In the genomic region with DNA sequence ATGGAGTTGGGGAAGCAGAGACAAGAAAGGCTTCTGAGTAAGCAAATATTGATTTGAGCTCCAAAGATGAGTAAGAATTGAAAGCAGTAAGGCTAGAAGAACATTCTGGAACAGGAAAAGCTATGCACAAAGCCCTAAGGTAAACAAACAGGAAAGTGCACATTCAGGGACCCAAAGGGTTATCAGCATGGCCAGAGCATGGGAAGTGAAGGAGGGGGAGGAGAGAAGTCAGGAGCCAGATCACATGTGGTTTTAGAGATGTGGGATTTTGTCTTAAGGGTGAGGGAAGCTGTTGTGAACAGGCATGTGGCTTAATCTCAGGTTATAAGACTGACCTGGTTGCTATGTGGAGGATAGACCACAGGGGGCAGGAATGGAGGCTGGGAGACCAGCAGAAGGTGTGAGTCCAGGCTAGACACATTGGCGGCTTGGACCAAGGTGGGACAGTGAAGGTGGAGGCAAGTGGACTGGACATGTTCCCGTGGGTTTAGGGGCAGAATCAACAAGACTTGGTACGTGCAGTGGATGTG, we compare ENCODE assay signal across 14 cellular contexts. TPM values are rescaled to one million over a fixed set of nuclear protein-coding genes. Genes with fewer than 3 reads are reported as not detected.
DNase-seq lines count a peak whose midpoint lies in the region; ATAC-seq, FAIRE-seq and TF ChIP-seq lines count a peak whose summit lies in the region.
"Had no signal": no experiment of that assay in that cellular context is flagged by ENCODE, and none has a peak within 500 bp of the region (broad histone marks: within the 10 kb centered on the region; RNA-seq: fewer than 3 reads in every experiment).

No MANE protein-coding gene starts in this region.

- peaks cover 56% of the 10 kb centered on the region for H3K36me3 Mint-ChIP-seq in activated naive CD8-positive, alpha-beta T cell treated with anti-CD3 and anti-CD28 coated beads, Interleukin-2, amount 10 ng/mL, durations not matched to agents 7 days and 5 days

- H3K27ac ChIP-seq in DND-41 (ENCODE audit: low read length), result no peak overlapping the region
- H3K27ac ChIP-seq in HCT116 (ENCODE audit: low read depth, low read length), result no peak overlapping the region
- peak overlapping the region in 1 of 2 donors; percentile 9 for H3K27ac ChIP-seq in liver (ENCODE audit: low read depth in 1 of 2, low read length in 2 of 2)
- H3K27ac ChIP-seq in esophagus muscularis mucosa (replicated peaks in 1 of 4), result peak overlapping the region in 1 of 4 donors; percentile 42
- H3K27ac ChIP-seq: ovary, SK-N-MC, testis had no signal

- no peaks in the 10 kb centered on the region for H3K9me3 Mint-ChIP-seq in activated naive CD8-positive, alpha-beta T cell treated with anti-CD3 and anti-CD28 coated beads, Interleukin-2, amount 10 ng/mL, durations not matched to agents 7 days and 5 days

- DNase-seq in DND-41, result no peak
- DNase-seq in HCT116 (ENCODE audit: low read depth, low spot score), result no peak
- no peak for DNase-seq in activated naive CD8-positive, alpha-beta T cell treated with anti-CD3 and anti-CD28 coated beads, Interleukin-2, amount 10 ng/mL, durations not matched to agents 7 days and 5 days
- no peak for DNase-seq in H54 (ENCODE audit: insufficient read length, low spot score)
- DNase-seq in esophagus muscularis mucosa (ENCODE audit: extremely low spot score), result no peak
- DNase-seq: cerebellar nuclear complex; stimulated activated CD4-positive, alpha-beta T cell treated with anti-CD3 and anti-CD28 coated beads, Interleukin-4, amount 100 ng/mL, for 1 hour; testis had no signal

- FAIRE-seq in H54 (lab: Jason Lieb, UNC), result no peak
- FAIRE-seq: frontal cortex had no signal

- ATAC-seq in DND-41 (ENCODE audit: insufficient read depth, low read depth) (no peak), HCT116 (peak; percentile 79), HG03175 (IDR thresholded peaks at IDR 0.05; ENCODE audit: unreplicated experiment) (no peak)
- no peak for ATAC-seq in activated naive CD8-positive, alpha-beta T cell treated with anti-CD3 and anti-CD28 coated beads, Interleukin-2, amount 10 ng/mL, durations not matched to agents 7 days and 5 days (ENCODE audit: low read depth)
- ATAC-seq: left lung had no signal

- H3K4me2 ChIP-seq in DND-41 (ENCODE audit: insufficient read depth, low read length) (no peak overlapping the region), HCT116 (ENCODE audit: low read length) (no peak overlapping the region)

- H4K20me1 ChIP-seq in DND-41 (ENCODE audit: insufficient read depth, low read length) (no peaks in the 10 kb centered on the region), HCT116 (ENCODE audit: insufficient read depth) (no peaks in the 10 kb centered on the region)

- H3K4me3 ChIP-seq in DND-41 (ENCODE audit: low read depth in 1 of 2, low read length in 2 of 2) (no peak overlapping the region), HCT116 (replicated peaks in 1 of 2; ENCODE audit: low read depth in 1 of 2, low read length in 2 of 2) (no peak overlapping the region), liver (ENCODE audit: low read depth in 1 of 3, low read length in 3 of 3) (no peak overlapping the region), esophagus muscularis mucosa (no peak overlapping the region)
- H3K4me3 ChIP-seq: left lung, ovary, SK-N-MC, testis had no signal

- H3K36me3 ChIP-seq in DND-41 (ENCODE audit: insufficient read depth, low read length) (peaks cover 26% of the 10 kb centered on the region), HCT116 (ENCODE audit: control insufficient read depth in 1 of 2, insufficient read depth in 2 of 2, low read length in 2 of 2) (no peaks in the 10 kb centered on the region; a peak in 2 of 4 replicates), liver (ENCODE audit: control insufficient read depth in 4 of 4, insufficient read depth in 3 of 4, low read depth in 1 of 4, low read length in 3 of 4) (peaks cover 10 to 70% (median 49%) of the 10 kb centered on the region in 4 donors), esophagus muscularis mucosa (peaks cover 62 to 90% (median 78%) of the 10 kb centered on the region in 4 donors)
- H3K36me3 ChIP-seq: ovary had no signal

- H3K4me3 Mint-ChIP-seq in activated naive CD8-positive, alpha-beta T cell treated with anti-CD3 and anti-CD28 coated beads, Interleukin-2, amount 10 ng/mL, durations not matched to agents 7 days and 5 days, result no peak overlapping the region

- TF ChIP-seq RAD21 in HCT116 (IDR thresholded peaks at IDR 0.05; ENCODE audit: low read depth) (no peak), liver (IDR thresholded peaks at IDR 0.05) (peak in 1 of 2 donors; percentile 38)

- RAD21 ChIA-PET in HCT116 (lab: Charles Lee; ENCODE audit: low non-redundant PET in 1 of 2, low total read pairs in 2 of 2, uncharacterized antibody in 2 of 2, unreplicated experiment in 2 of 2), result no interaction called here

- intact Hi-C loops in HCT116 (cut with micrococcal nuclease), result no loop called here
- intact Hi-C loops in esophagus muscularis mucosa (cut with DNase I), result loop anchor here (10.0 kb wide), 1 partner anchor 263 kb away; a partner anchor contains a TSS

- H3K9me3 ChIP-seq in DND-41 (ENCODE audit: insufficient read depth, low read length, severe bottlenecking), result no peaks in the 10 kb centered on the region
- H3K9me3 ChIP-seq in HCT116 (ENCODE audit: control insufficient read depth in 1 of 2, insufficient read depth in 1 of 2, low read depth in 1 of 2, low read length in 2 of 2), result no peaks in the 10 kb centered on the region
- H3K9me3 ChIP-seq in liver (ENCODE audit: control insufficient read depth in 4 of 4, low read length in 3 of 4), result no peaks in the 10 kb centered on the region
- H3K9me3 ChIP-seq in esophagus muscularis mucosa, result no peaks in the 10 kb centered on the region
- H3K9me3 ChIP-seq: left lung, ovary, testis had no signal

- TF ChIP-seq POLR2A in HCT116 (IDR thresholded peaks at IDR 0.05; ENCODE audit: borderline replicate concordance, extremely low read depth, insufficient read depth, insufficient read length), result no peak
- TF ChIP-seq POLR2A in H54 (IDR thresholded peaks at IDR 0.05; ENCODE audit: low read depth, low read length), result no peak
- no peak for TF ChIP-seq POLR2A in esophagus muscularis mucosa (IDR thresholded peaks at IDR 0.05; ENCODE audit: low read depth)

- peak; percentile 20 for TF ChIP-seq CTCF in DND-41 (IDR thresholded peaks at IDR 0.05; ENCODE audit: borderline replicate concordance, extremely low read depth, low read length, poor library complexity, severe bottlenecking)
- peak in 2 of 3 experiments; percentile 33 to 35; a peak in 3 of 6 replicates for TF ChIP-seq CTCF in HCT116 (IDR thresholded peaks at IDR 0.05 in 2 of 3, conservative IDR thresholded peaks at IDR 0.05 in 1 of 3; ENCODE audit: borderline replicate concordance in 1 of 3, insufficient read depth in 1 of 3, low read depth in 2 of 3, low read length in 2 of 3)
- no peak for TF ChIP-seq CTCF in liver (IDR thresholded peaks at IDR 0.05; ENCODE audit: low read depth, low read length, missing input control)
- TF ChIP-seq CTCF in esophagus muscularis mucosa (IDR thresholded peaks at IDR 0.05), result no peak

- H3K27ac Mint-ChIP-seq in activated naive CD8-positive, alpha-beta T cell treated with anti-CD3 and anti-CD28 coated beads, Interleukin-2, amount 10 ng/mL, durations not matched to agents 7 days and 5 days, result peak overlapping the region; percentile 45

- H3K4me1 ChIP-seq in DND-41 (ENCODE audit: insufficient read depth, low read length) (peaks cover 14% of the 10 kb centered on the region), HCT116 (ENCODE audit: control insufficient read depth in 1 of 2, insufficient read depth in 2 of 2, low read length in 2 of 2) (no peaks in the 10 kb centered on the region), liver (ENCODE audit: control insufficient read depth in 4 of 4, insufficient read depth in 4 of 4, low read length in 3 of 4) (peaks cover 0 to 15% (median 3%) of the 10 kb centered on the region in 4 donors), esophagus muscularis mucosa (peaks cover 22 to 72% (median 43%) of the 10 kb centered on the region in 4 donors)

- POLR2A ChIA-PET in HCT116 (lab: Charles Lee), result interaction anchor here (1.0 kb wide), 1 partner anchor 34 kb away, joined by 3 read pairs; no protein-coding TSS in a partner anchor
- POLR2A ChIA-PET in activated naive CD8-positive, alpha-beta T cell treated with anti-CD3 and anti-CD28 coated beads, Interleukin-2, amount 10 ng/mL, durations not matched to agents 7 days and 5 days (lab: Charles Lee), result no interaction called here

- no peaks in the 10 kb centered on the region for H3K27me3 Mint-ChIP-seq in activated naive CD8-positive, alpha-beta T cell treated with anti-CD3 and anti-CD28 coated beads, Interleukin-2, amount 10 ng/mL, durations not matched to agents 7 days and 5 days

- H2AFZ ChIP-seq in DND-41 (ENCODE audit: low read depth, low read length), result no peak overlapping the region
- H2AFZ ChIP-seq in HCT116 (ENCODE audit: low read depth, low read length, poor library complexity, severe bottlenecking), result no peak overlapping the region

- H3K9ac ChIP-seq in DND-41 (ENCODE audit: low read depth, low read length), result no peak overlapping the region
- H3K9ac ChIP-seq in HCT116 (ENCODE audit: low read length), result no peak overlapping the region
- H3K9ac ChIP-seq in liver (ENCODE audit: low read depth in 1 of 2, low read length in 2 of 2), result no peak overlapping the region

- peaks cover 19% of the 10 kb centered on the region for H3K79me2 ChIP-seq in DND-41 (ENCODE audit: insufficient read depth, low read length)
- H3K79me2 ChIP-seq in HCT116 (ENCODE audit: insufficient read depth, low read length), result no peaks in the 10 kb centered on the region

- H3K9me2 ChIP-seq in HCT116 (ENCODE audit: insufficient read depth), result no peaks in the 10 kb centered on the region

- WGBS in liver, result 91% methylated on average over 3 of the region's 3 CpGs
- WGBS in esophagus muscularis mucosa, result 100% methylated on average over 3 of the region's 3 CpGs

- no peak for TF ChIP-seq EP300 in esophagus muscularis mucosa (IDR thresholded peaks at IDR 0.05)

- CTCF ChIA-PET in HCT116 (lab: Charles Lee), result interaction anchor here (0.9 kb wide), 1 partner anchor 66 kb away, joined by 5 read pairs; a partner anchor contains a TSS

- H3K27me3 ChIP-seq in DND-41 (ENCODE audit: insufficient read depth, low read length, poor library complexity) (no peaks in the 10 kb centered on the region), HCT116 (ENCODE audit: insufficient read depth, low read length) (no peaks in the 10 kb centered on the region), liver (ENCODE audit: control insufficient read depth in 4 of 4, insufficient read depth in 4 of 4, low read length in 3 of 4) (no peaks in the 10 kb centered on the region), esophagus muscularis mucosa (no peaks in the 10 kb centered on the region)
- H3K27me3 ChIP-seq: left lung, ovary, testis had no signal

- H3K4me1 Mint-ChIP-seq in activated naive CD8-positive, alpha-beta T cell treated with anti-CD3 and anti-CD28 coated beads, Interleukin-2, amount 10 ng/mL, durations not matched to agents 7 days and 5 days, result peaks cover 38% of the 10 kb centered on the region

- BruUV-seq in HCT116 (replicated peaks; lab: Mats Ljungman, UMichigan), result no TSS peak

RNA-seq across cellular contexts. Expression of a gene that starts 7.5 kb away (rescaled TPM):
- total RNA-seq in HCT116 (2021; ENCODE audit: unreplicated experiment) (3.0 TPM), liver (10 to 100 TPM in 1 of 2 donors, 1 to 10 TPM in 1; 6.3 to 15.2 TPM), esophagus muscularis mucosa (10 to 100 TPM; 27.0 to 92.6 (median 48.1) TPM)
- polyA plus RNA-seq in HCT116 (2012), result 2.1 and 2.3 TPM in 2 replicates
- 10 to 100 TPM; 42.7 to 45.1 TPM for total RNA-seq in activated naive CD8-positive, alpha-beta T cell treated with anti-CD3 and anti-CD28 coated beads, Interleukin-2, amount 10 ng/mL, durations not matched to agents 7 days and 5 days
- polyA plus RNA-seq in liver, result 10 to 100 TPM; 11.0 to 11.7 TPM

Comparison
In these comparisons a context has a peak if more than half of its experiments do, and no peak if none do; other contexts are left out.
1. CTCF ChIP-seq: peak in DND-41 (single experiment) and HCT116 (2 of 3); none in liver (single experiment) and esophagus muscularis mucosa (0 of 3).